In genomic region chr18:286515-287310, GRCh38 we compare ENCODE assay signal across 8 cellular contexts. TPM values are rescaled to one million over a fixed set of nuclear protein-coding genes. Genes with fewer than 3 reads are reported as not detected.
DNase-seq lines count a peak whose midpoint lies in the region; ATAC-seq and TF ChIP-seq lines count a peak whose summit lies in the region.

No MANE protein-coding gene starts in this region.

- in situ Hi-C loops in mammary epithelial cell (cut with MboI; ENCODE audit: low sequenced_read_pairs in 2 of 2): loop anchor here (10.0 kb wide), 1 partner anchor 328 kb away; no protein-coding TSS in a partner anchor

- H3K4me2 ChIP-seq in mammary epithelial cell (ENCODE audit: insufficient read depth, low read depth, low read length): no peak overlapping the region

- H3K27me3 Mint-ChIP-seq in Caco-2 (ENCODE audit: insufficient read depth, unreplicated experiment) (no peaks in the 10 kb centered on the region), T-cell (peaks cover 10 to 27% of the 10 kb centered on the region in 2 donors)
- peaks cover 9% of the 10 kb centered on the region for H3K27me3 Mint-ChIP-seq in activated T-helper 17 cell treated with anti-CD3 and anti-CD28 coated beads, Interleukin-2, amount 50 U/mL, for 72 hours

- no peaks in the 10 kb centered on the region for H3K9me3 Mint-ChIP-seq in Caco-2 (ENCODE audit: unreplicated experiment)
- no peaks in the 10 kb centered on the region for H3K9me3 Mint-ChIP-seq in T-cell
- no peaks in the 10 kb centered on the region for H3K9me3 Mint-ChIP-seq in activated T-helper 17 cell treated with anti-CD3 and anti-CD28 coated beads, Interleukin-2, amount 50 U/mL, for 72 hours

- no TSS peak for BruUV-seq in Caco-2 (replicated peaks; lab: Mats Ljungman, UMichigan)
- BruUV-seq in mammary epithelial cell (replicated peaks; lab: Mats Ljungman, UMichigan): no TSS peak

- H3K36me3 ChIP-seq in Caco-2 (ENCODE audit: control insufficient read depth, insufficient read depth, low read length): no peaks in the 10 kb centered on the region
- H3K36me3 ChIP-seq in mammary epithelial cell (ENCODE audit: insufficient read depth, low read length): no peaks in the 10 kb centered on the region

- H3K4me3 ChIP-seq in Caco-2 (ENCODE audit: low read depth, low read length) (no peak overlapping the region), LNCaP clone FGC (ENCODE audit: low read depth, low read length) (no peak overlapping the region), mammary epithelial cell (replicated peaks in 1 of 3; ENCODE audit: insufficient read depth in 1 of 3, low read depth in 2 of 3, low read length in 3 of 3) (no peak overlapping the region)

- no peaks in the 10 kb centered on the region for H3K79me2 ChIP-seq in mammary epithelial cell (ENCODE audit: insufficient read depth, low read length)

- intact Hi-C loops in Caco-2 (cut with micrococcal nuclease; ENCODE audit: unreplicated experiment): loop anchor here (1.0 to 10.0 kb wide), 3 partner anchors 191 to 548 kb away; no protein-coding TSS in a partner anchor
- intact Hi-C loops in mammary epithelial cell (cut with micrococcal nuclease): loop anchor here (1.0 kb wide), 1 partner anchor 330 kb away; no protein-coding TSS in a partner anchor

- H3K4me1 Mint-ChIP-seq in Caco-2 (ENCODE audit: low read depth, unreplicated experiment) (no peaks in the 10 kb centered on the region), T-cell (peaks cover 0 to 4% (median 2%) of the 10 kb centered on the region in 3 donors)
- H3K4me1 Mint-ChIP-seq in activated T-helper 17 cell treated with anti-CD3 and anti-CD28 coated beads, Interleukin-2, amount 50 U/mL, for 72 hours: no peaks in the 10 kb centered on the region

- dilution Hi-C loops in mammary epithelial cell (cut with HindIII; ENCODE audit: low sequenced_read_pairs): no loop called here

- H3K4me1 ChIP-seq in Caco-2: no peaks in the 10 kb centered on the region
- no peaks in the 10 kb centered on the region for H3K4me1 ChIP-seq in mammary epithelial cell (ENCODE audit: insufficient read depth, low read length)

- no peak overlapping the region for H2AFZ ChIP-seq in mammary epithelial cell (ENCODE audit: low read depth, low read length)

- DNase-seq in Caco-2 (peak in 1 of 2 experiments; percentile 12), LNCaP clone FGC (ENCODE audit: low read depth) (no peak), mammary epithelial cell (no peak), middle frontal gyrus (ENCODE audit: extremely low spot score, low spot score) (peak; percentile 13), NCI-H187 (lab: John Stamatoyannopoulos, UW) (no peak), T-cell (no peak)

- CTCF ChIA-PET in Caco-2 (lab: Charles Lee): no interaction called here
- CTCF ChIA-PET in mammary epithelial cell (lab: Charles Lee; ENCODE audit: low non-redundant PET): interaction anchor here (0.6 kb wide), 1 partner anchor 552 kb away, joined by 3 read pairs; no protein-coding TSS in a partner anchor
- CTCF ChIA-PET in T-cell (lab: Charles Lee): no interaction called here

- no peak overlapping the region for H3K27ac ChIP-seq in mammary epithelial cell (ENCODE audit: insufficient read depth, low read depth, low read length)

- WGBS in mammary epithelial cell (ENCODE audit: low coverage, missing lambda C conversion rate): 49% methylated on average over 8 of the region's 8 CpGs

- H3K4me3 Mint-ChIP-seq in Caco-2 (ENCODE audit: unreplicated experiment): no peak overlapping the region
- no peak overlapping the region for H3K4me3 Mint-ChIP-seq in T-cell
- H3K4me3 Mint-ChIP-seq in activated T-helper 17 cell treated with anti-CD3 and anti-CD28 coated beads, Interleukin-2, amount 50 U/mL, for 72 hours: no peak overlapping the region

- POLR2A ChIA-PET in Caco-2 (lab: Charles Lee): no interaction called here
- POLR2A ChIA-PET in T-cell (lab: Charles Lee): no interaction called here

- H3K27me3 ChIP-seq in Caco-2 (replicated peaks; ENCODE audit: control insufficient read depth, insufficient read depth, low read length) (no peaks in the 10 kb centered on the region), mammary epithelial cell (ENCODE audit: insufficient read depth, low read length) (peaks cover 2% of the 10 kb centered on the region)

- H3K36me3 Mint-ChIP-seq in Caco-2 (ENCODE audit: insufficient read depth, unreplicated experiment): no peaks in the 10 kb centered on the region
- no peaks in the 10 kb centered on the region for H3K36me3 Mint-ChIP-seq in T-cell
- H3K36me3 Mint-ChIP-seq in activated T-helper 17 cell treated with anti-CD3 and anti-CD28 coated beads, Interleukin-2, amount 50 U/mL, for 72 hours (ENCODE audit: low read depth): no peaks in the 10 kb centered on the region

- TF ChIP-seq CTCF in Caco-2 (IDR thresholded peaks at IDR 0.05; ENCODE audit: insufficient read depth in 1 of 2, low read depth in 1 of 2, low read length in 1 of 2, severe bottlenecking in 1 of 2, unreplicated experiment in 1 of 2) (peak; percentile 32 to 50), LNCaP clone FGC (IDR thresholded peaks at IDR 0.05; ENCODE audit: control insufficient read depth, extremely low read depth, insufficient read depth) (peak; percentile 88), mammary epithelial cell (conservative IDR thresholded peaks at IDR 0.05 in 1 of 2, IDR thresholded peaks at IDR 0.05 in 1 of 2; ENCODE audit: extremely low read depth in 1 of 2, insufficient read depth in 1 of 2, low read depth in 1 of 2, low read length in 2 of 2) (peak; percentile 20 to 49)

- H4K20me1 ChIP-seq in mammary epithelial cell (ENCODE audit: insufficient read depth, low read length): no peaks in the 10 kb centered on the region

- no peak for ATAC-seq in T-cell (replicated peaks in 1 of 4)
- ATAC-seq in GM21825 (IDR thresholded peaks at IDR 0.05; ENCODE audit: unreplicated experiment): no peak
- ATAC-seq in activated T-helper 17 cell treated with anti-CD3 and anti-CD28 coated beads, Interleukin-2, amount 50 U/mL, for 72 hours (replicated peaks): no peak

- H3K9me3 ChIP-seq in Caco-2: no peaks in the 10 kb centered on the region
- H3K9me3 ChIP-seq in mammary epithelial cell (replicated peaks; ENCODE audit: insufficient read depth, low read length): no peaks in the 10 kb centered on the region

- no peak overlapping the region for H3K27ac Mint-ChIP-seq in Caco-2 (ENCODE audit: unreplicated experiment)
- no peak overlapping the region for H3K27ac Mint-ChIP-seq in T-cell
- H3K27ac Mint-ChIP-seq in activated T-helper 17 cell treated with anti-CD3 and anti-CD28 coated beads, Interleukin-2, amount 50 U/mL, for 72 hours: no peak overlapping the region

- H3K9ac ChIP-seq in mammary epithelial cell (ENCODE audit: insufficient read depth, low read length): no peak overlapping the region

RNA-seq across cellular contexts. Expression of gene THOC1, which starts 18.9 kb away (rescaled TPM):
- total RNA-seq in Caco-2 (2022) (63.1 and 65.4 TPM in 2 replicates), mammary epithelial cell (10 to 100 TPM; 30.2 to 33.2 TPM), T-cell (10 to 100 TPM; 50.7 to 88.5 (median 53.7) TPM)
- 9.9 TPM for polyA plus RNA-seq in mammary epithelial cell
- 9.8 TPM for polyA minus RNA-seq in mammary epithelial cell
- total RNA-seq in activated T-helper 17 cell treated with anti-CD3 and anti-CD28 coated beads, Interleukin-2, amount 50 U/mL, for 72 hours: 10 to 100 TPM; 71.6 to 99.1 TPM

Comparison
In these comparisons a context has a peak if more than half of its experiments do, and no peak if none do; other contexts are left out.
1. CTCF ChIP-seq: peak in every context shown above with its lines; median percentile 88 in LNCaP clone FGC; 41 in Caco-2; 34 in mammary epithelial cell.